Comparison of ENCODE assay signal across 17 cellular contexts in the genomic region with DNA sequence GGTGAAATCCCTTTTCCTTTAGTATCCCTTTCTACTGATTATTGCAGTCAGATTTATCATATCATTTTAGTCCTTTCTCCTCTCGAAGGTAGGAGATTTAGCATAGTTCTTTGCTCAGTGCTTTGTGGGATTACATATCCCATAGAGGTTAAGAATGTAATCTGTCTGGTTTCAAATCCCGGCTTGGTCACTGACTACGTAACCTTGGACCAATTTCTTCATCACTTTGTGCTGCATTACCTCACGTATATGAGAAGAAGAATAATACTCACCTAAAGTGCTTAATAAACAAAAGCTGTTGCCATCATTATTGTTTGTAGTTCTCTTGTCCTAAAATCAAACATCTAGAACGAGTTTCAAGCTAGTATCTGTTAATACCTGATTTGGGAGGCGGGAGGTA.
"Had no signal": no experiment of that assay in that cellular context is flagged by ENCODE, and none has a peak within 500 bp of the region (broad histone marks: within the 10 kb centered on the region; RNA-seq: fewer than 3 reads in every experiment).

No MANE protein-coding gene starts in this region.

- H3K27me3 Mint-ChIP-seq: activated CD4-positive, alpha-beta T cell treated with anti-CD3 and anti-CD28 coated beads, Interleukin-2, amount 10 ng/mL, durations not matched to agents 24 days and 14 days; naive thymus-derived CD8-positive, alpha-beta T cell; stimulated activated naive CD8-positive, alpha-beta T cell treated with anti-CD3 and anti-CD28 coated beads, Interleukin-15, amount 100 ng/mL, for 72 hours had no signal

- H3K4me3 Mint-ChIP-seq: activated CD4-positive, alpha-beta T cell treated with anti-CD3 and anti-CD28 coated beads, Interleukin-2, amount 10 ng/mL, durations not matched to agents 24 days and 14 days; naive thymus-derived CD8-positive, alpha-beta T cell; stimulated activated naive CD8-positive, alpha-beta T cell treated with anti-CD3 and anti-CD28 coated beads, Interleukin-15, amount 100 ng/mL, for 72 hours had no signal

- H3K9me3 Mint-ChIP-seq: activated CD4-positive, alpha-beta T cell treated with anti-CD3 and anti-CD28 coated beads, Interleukin-2, amount 10 ng/mL, durations not matched to agents 24 days and 14 days; naive thymus-derived CD8-positive, alpha-beta T cell; stimulated activated naive CD8-positive, alpha-beta T cell treated with anti-CD3 and anti-CD28 coated beads, Interleukin-15, amount 100 ng/mL, for 72 hours had no signal

- FAIRE-seq: colon, endothelial cell of umbilical vein had no signal

- DNase-seq: activated CD4-positive, alpha-beta T cell treated with anti-CD3 and anti-CD28 coated beads, Interleukin-2, amount 10 ng/mL, durations not matched to agents 24 days and 14 days; activated CD4-positive, CD25-positive, alpha-beta regulatory T cell; activated gamma-delta T cell; activated T-cell treated with anti-CD3 and anti-CD28 coated beads for 4 hours; effector CD4-positive, alpha-beta T cell; foreskin fibroblast; hypothalamus; left ventricle myocardium inferior; mucosa of descending colon; naive thymus-derived CD8-positive, alpha-beta T cell; occipital lobe; right cardiac atrium; stimulated activated CD4-positive, alpha-beta T cell treated with anti-CD3 and anti-CD28 coated beads, Interleukin-4, amount 100 ng/mL, for 24 hours; stimulated activated naive CD8-positive, alpha-beta T cell treated with anti-CD3 and anti-CD28 coated beads, Interleukin-15, amount 100 ng/mL, for 72 hours; upper lobe of left lung had no signal

- ATAC-seq: mucosa of descending colon; naive thymus-derived CD8-positive, alpha-beta T cell; right cardiac atrium; stimulated activated naive CD8-positive, alpha-beta T cell treated with anti-CD3 and anti-CD28 coated beads, Interleukin-15, amount 100 ng/mL, for 72 hours had no signal
